ENCODE assay signal across 1 cellular context in genomic region chr20:50266293-50267040, GRCh38.
TF ChIP-seq lines count a peak whose summit lies in the region.

No MANE protein-coding gene starts in this region.

TF ChIP-seq in IMR-90, 13 proteins besides CTCF, POLR2A, EP300 and RAD21 (continued from another document):
- TF ChIP-seq NFE2L2 (IDR thresholded peaks at IDR 0.05; ENCODE audit: low read depth, low read length): no peak
- no peak for TF ChIP-seq MAFK (IDR thresholded peaks at IDR 0.05; ENCODE audit: low read depth, low read length)
- TF ChIP-seq BHLHE40 (IDR thresholded peaks at IDR 0.05; ENCODE audit: low read depth, low read length): no peak
- no peak for TF ChIP-seq USF2 (IDR thresholded peaks at IDR 0.05; ENCODE audit: low read depth, low read length)
